Comparison of ENCODE assay signal across 16 cellular contexts in the genomic region with DNA sequence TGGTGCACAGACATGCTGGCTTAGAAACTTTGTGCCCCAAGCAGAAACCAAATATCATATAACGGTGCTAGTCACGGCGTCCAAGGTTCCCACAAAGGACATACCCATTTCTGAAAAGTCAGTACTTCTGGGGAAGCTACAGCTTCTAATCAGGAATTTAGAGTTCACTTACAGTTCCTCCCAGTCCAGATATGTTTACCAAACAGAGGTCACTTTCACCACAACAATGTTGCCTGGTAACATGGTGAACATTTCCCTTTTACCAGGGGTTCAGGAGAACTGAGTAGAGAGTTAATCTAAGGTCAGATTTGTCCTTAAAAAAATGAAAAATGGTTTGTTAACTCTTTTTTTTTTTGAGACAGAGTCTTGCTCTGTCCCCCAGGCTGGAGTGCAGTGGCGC.
"Had no signal": no experiment of that assay in that cellular context is flagged by ENCODE, and none has a peak within 500 bp of the region (broad histone marks: within the 10 kb centered on the region; RNA-seq: fewer than 3 reads in every experiment).

No MANE protein-coding gene starts in this region.

- H3K9me3 Mint-ChIP-seq: natural killer cell treated with Interleukin-12 subunit alpha and Interleukin-12 subunit beta and Interleukin-15 and Interleukin-18, amount 100 ng/mL, for 72 hours; T-helper 2 cell treated with Interferon-gamma antibody and Interleukin-4, amounts not matched to agents 5 μg/mL and 100 μg/mL, for 36 hours had no signal

- H3K27ac ChIP-seq: brain microvascular endothelial cell, psoas muscle, stomach, uterus had no signal

- H3K27me3 ChIP-seq: brain microvascular endothelial cell, stomach, uterus had no signal

- FAIRE-seq: keratinocyte had no signal

- H3K4me3 ChIP-seq: lung, mucosa of descending colon, psoas muscle, stomach, uterus had no signal

- H3K9me3 ChIP-seq: mucosa of descending colon, psoas muscle, stomach, uterus had no signal

- H3K36me3 Mint-ChIP-seq: natural killer cell treated with Interleukin-12 subunit alpha and Interleukin-12 subunit beta and Interleukin-15 and Interleukin-18, amount 100 ng/mL, for 72 hours had no signal

- DNase-seq: activated CD4-positive, alpha-beta T cell treated with anti-CD3 and anti-CD28 coated beads, Interleukin-2, amount 50 U/mL, for 48 hours; activated CD4-positive, CD25-positive, alpha-beta regulatory T cell treated with anti-CD3 and anti-CD28 coated beads, Interleukin-2, amount 50 U/mL, for 72 hours; activated gamma-delta T cell; activated T-cell treated with anti-CD3 and anti-CD28 coated beads, Interleukin-2, amount 50 U/mL, for 48 hours; brain microvascular endothelial cell; mucosa of descending colon; nucleus accumbens; psoas muscle; stimulated activated CD4-positive, alpha-beta T cell treated with anti-CD3 and anti-CD28 coated beads, Interleukin-4, amount 100 ng/mL, for 4 hours; stomach; uterus had no signal

- H3K36me3 ChIP-seq: brain microvascular endothelial cell, uterus had no signal

- H3K4me3 Mint-ChIP-seq: natural killer cell treated with Interleukin-12 subunit alpha and Interleukin-12 subunit beta and Interleukin-15 and Interleukin-18, amount 100 ng/mL, for 72 hours; T-helper 2 cell treated with Interferon-gamma antibody and Interleukin-4, amounts not matched to agents 5 μg/mL and 100 μg/mL, for 36 hours had no signal

- H3K27me3 Mint-ChIP-seq: activated naive CD8-positive, alpha-beta T cell; natural killer cell treated with Interleukin-12 subunit alpha and Interleukin-12 subunit beta and Interleukin-15 and Interleukin-18, amount 100 ng/mL, for 72 hours had no signal

- ATAC-seq: mucosa of descending colon; natural killer cell treated with Interleukin-12 subunit alpha and Interleukin-12 subunit beta and Interleukin-15 and Interleukin-18, amount 100 ng/mL, for 72 hours; psoas muscle had no signal
